In genomic region chr1:77668924-77669449, GRCh38 we compare ENCODE assay signal across 27 cellular contexts. TPM values are rescaled to one million over a fixed set of nuclear protein-coding genes. Genes with fewer than 3 reads are reported as not detected.
DNase-seq lines count a peak whose midpoint lies in the region; ATAC-seq lines count a peak whose summit lies in the region.
"Had no signal": no experiment of that assay in that cellular context is flagged by ENCODE, and none has a peak within 500 bp of the region (broad histone marks: within the 10 kb centered on the region; RNA-seq: fewer than 3 reads in every experiment).

No MANE protein-coding gene starts in this region.

- peaks cover 16% of the 10 kb centered on the region for H3K36me3 Mint-ChIP-seq in stimulated activated naive CD8-positive, alpha-beta T cell treated with anti-CD3 and anti-CD28 coated beads, Interleukin-15, Interleukin-2, amounts not matched to agents 100 ng/mL and 50 ng/mL, for 24 hours (ENCODE audit: low read depth)
- H3K36me3 Mint-ChIP-seq in T-helper 17 cell (ENCODE audit: low read depth): peaks cover 2% of the 10 kb centered on the region
- H3K36me3 Mint-ChIP-seq: immature natural killer cell had no signal

- H3K4me1 Mint-ChIP-seq in stimulated activated naive CD8-positive, alpha-beta T cell treated with anti-CD3 and anti-CD28 coated beads, Interleukin-15, Interleukin-2, amounts not matched to agents 100 ng/mL and 50 ng/mL, for 24 hours (ENCODE audit: low read depth): peaks cover 81% of the 10 kb centered on the region
- peaks cover 30% of the 10 kb centered on the region for H3K4me1 Mint-ChIP-seq in T-helper 17 cell

- no peak for DNase-seq in stimulated activated naive CD8-positive, alpha-beta T cell treated with anti-CD3 and anti-CD28 coated beads, Interleukin-15, Interleukin-2, amounts not matched to agents 100 U/mL and 50 U/mL, for 24 hours
- DNase-seq in T-helper 17 cell (no peak), amniotic epithelial cell (ENCODE audit: low read depth) (peak; percentile 40), hypothalamus (lab: John Stamatoyannopoulos, UW) (no peak), LoVo (ENCODE audit: low spot score) (no peak)
- no peak for DNase-seq in stimulated activated CD4-positive, alpha-beta T cell treated with anti-CD3 and anti-CD28 coated beads, Interleukin-2, amount 100 ng/mL, for 48 hours
- DNase-seq: activated B cell treated with CpG ODN at 0.5 μM for 24 hours; activated naive CD4-positive, alpha-beta T cell treated with anti-CD3 and anti-CD28 coated beads for 36 hours; aorta; DMS153; gastrocnemius medialis; H7; immature natural killer cell; left colon; mammary epithelial cell; MV-4-11; NCI-H1694; NCI-H446; NCI-H774; nephron progenitor cell; sigmoid colon; stimulated activated CD4-positive, alpha-beta T cell treated with anti-CD3 and anti-CD28 coated beads, Interleukin-12 subunit alpha, Interleukin-12 subunit beta, amount 100 ng/mL, for 4 hours; stimulated activated CD4-positive, alpha-beta T cell treated with anti-CD3 and anti-CD28 coated beads, Interleukin-4, amount 100 ng/mL, for 1 hour; SW 1271; T-helper 9 cell; trophoblast cell had no signal

- H3K27me3 Mint-ChIP-seq in stimulated activated naive CD8-positive, alpha-beta T cell treated with anti-CD3 and anti-CD28 coated beads, Interleukin-15, Interleukin-2, amounts not matched to agents 100 ng/mL and 50 ng/mL, for 24 hours: no peaks in the 10 kb centered on the region
- H3K27me3 Mint-ChIP-seq in T-helper 17 cell: no peaks in the 10 kb centered on the region
- H3K27me3 Mint-ChIP-seq: activated B cell treated with CpG ODN at 0.5 μM for 24 hours had no signal

- no peaks in the 10 kb centered on the region for H3K9me3 ChIP-seq in T-helper 17 cell (ENCODE audit: control insufficient read depth, low read length, poor library complexity, severe bottlenecking)
- H3K9me3 ChIP-seq: gastrocnemius medialis, sigmoid colon had no signal

- H3K9me3 Mint-ChIP-seq in stimulated activated naive CD8-positive, alpha-beta T cell treated with anti-CD3 and anti-CD28 coated beads, Interleukin-15, Interleukin-2, amounts not matched to agents 100 ng/mL and 50 ng/mL, for 24 hours: no peaks in the 10 kb centered on the region
- H3K9me3 Mint-ChIP-seq: activated B cell treated with CpG ODN at 0.5 μM for 24 hours; activated naive CD4-positive, alpha-beta T cell treated with anti-CD3 and anti-CD28 coated beads for 36 hours; nephron progenitor cell had no signal

- ATAC-seq in stimulated activated naive CD8-positive, alpha-beta T cell treated with anti-CD3 and anti-CD28 coated beads, Interleukin-15, Interleukin-2, amounts not matched to agents 100 U/mL and 50 U/mL, for 24 hours: no peak
- ATAC-seq in T-helper 17 cell: no peak
- ATAC-seq: gastrocnemius medialis, left colon had no signal

- H3K4me3 Mint-ChIP-seq in stimulated activated naive CD8-positive, alpha-beta T cell treated with anti-CD3 and anti-CD28 coated beads, Interleukin-15, Interleukin-2, amounts not matched to agents 100 ng/mL and 50 ng/mL, for 24 hours: no peak overlapping the region
- no peak overlapping the region for H3K4me3 Mint-ChIP-seq in T-helper 17 cell
- H3K4me3 Mint-ChIP-seq: activated B cell treated with CpG ODN at 0.5 μM for 24 hours; activated naive CD4-positive, alpha-beta T cell treated with anti-CD3 and anti-CD28 coated beads for 36 hours; immature natural killer cell; nephron progenitor cell had no signal

- H3K27ac Mint-ChIP-seq in stimulated activated naive CD8-positive, alpha-beta T cell treated with anti-CD3 and anti-CD28 coated beads, Interleukin-15, Interleukin-2, amounts not matched to agents 100 ng/mL and 50 ng/mL, for 24 hours: peak overlapping the region; percentile 49
- peak overlapping the region; percentile 66 for H3K27ac Mint-ChIP-seq in T-helper 17 cell
- H3K27ac Mint-ChIP-seq: activated B cell treated with CpG ODN at 0.5 μM for 24 hours; activated naive CD4-positive, alpha-beta T cell treated with anti-CD3 and anti-CD28 coated beads for 36 hours; nephron progenitor cell had no signal

RNA-seq across cellular contexts. Expression of gene ZZZ3, which starts 13.5 kb away (rescaled TPM):
- 10 to 100 TPM; 49.8 to 55.5 TPM for total RNA-seq in T-helper 17 cell
